In the genomic region with DNA sequence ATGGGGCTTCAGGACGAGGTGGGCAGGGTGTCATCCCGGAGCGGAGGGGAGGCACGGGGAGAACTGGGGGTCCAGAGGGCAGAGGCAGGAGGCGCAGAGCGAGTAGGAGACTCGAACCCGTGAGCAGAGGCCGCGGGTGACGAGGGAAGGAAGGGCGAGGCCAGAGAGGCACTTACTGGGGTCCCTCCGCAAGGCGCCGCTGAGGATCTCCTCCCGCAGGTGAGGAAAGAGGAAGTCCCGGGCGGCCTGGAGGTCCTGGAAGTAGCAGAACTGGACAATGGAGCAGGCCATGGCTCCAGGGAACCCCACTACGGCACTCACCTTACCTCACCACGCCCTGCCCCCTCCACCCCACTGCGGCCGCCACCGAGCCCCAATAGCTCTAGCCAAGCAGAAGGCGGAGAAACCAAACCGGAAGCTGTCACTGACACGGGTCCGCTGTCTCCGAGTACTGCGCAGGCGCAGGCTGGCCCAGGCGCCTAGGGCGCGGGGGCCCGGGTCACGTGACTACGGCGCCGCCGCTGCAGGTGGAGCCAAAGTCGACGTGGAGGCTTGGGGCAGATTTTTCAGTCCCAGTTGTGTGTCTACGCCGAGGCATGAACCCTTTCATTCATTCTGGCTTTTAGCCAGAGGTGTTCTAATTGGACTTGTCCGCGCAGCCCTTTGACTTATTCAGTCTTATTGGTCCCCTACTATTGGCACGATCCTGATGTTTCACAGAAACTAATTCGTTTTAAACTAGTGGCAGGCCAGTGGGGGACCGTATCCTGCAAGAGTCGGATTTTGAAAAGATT, we compare ENCODE assay signal across 1 cellular context.
TF ChIP-seq lines count a peak whose summit lies in the region.

A gene with protein sequence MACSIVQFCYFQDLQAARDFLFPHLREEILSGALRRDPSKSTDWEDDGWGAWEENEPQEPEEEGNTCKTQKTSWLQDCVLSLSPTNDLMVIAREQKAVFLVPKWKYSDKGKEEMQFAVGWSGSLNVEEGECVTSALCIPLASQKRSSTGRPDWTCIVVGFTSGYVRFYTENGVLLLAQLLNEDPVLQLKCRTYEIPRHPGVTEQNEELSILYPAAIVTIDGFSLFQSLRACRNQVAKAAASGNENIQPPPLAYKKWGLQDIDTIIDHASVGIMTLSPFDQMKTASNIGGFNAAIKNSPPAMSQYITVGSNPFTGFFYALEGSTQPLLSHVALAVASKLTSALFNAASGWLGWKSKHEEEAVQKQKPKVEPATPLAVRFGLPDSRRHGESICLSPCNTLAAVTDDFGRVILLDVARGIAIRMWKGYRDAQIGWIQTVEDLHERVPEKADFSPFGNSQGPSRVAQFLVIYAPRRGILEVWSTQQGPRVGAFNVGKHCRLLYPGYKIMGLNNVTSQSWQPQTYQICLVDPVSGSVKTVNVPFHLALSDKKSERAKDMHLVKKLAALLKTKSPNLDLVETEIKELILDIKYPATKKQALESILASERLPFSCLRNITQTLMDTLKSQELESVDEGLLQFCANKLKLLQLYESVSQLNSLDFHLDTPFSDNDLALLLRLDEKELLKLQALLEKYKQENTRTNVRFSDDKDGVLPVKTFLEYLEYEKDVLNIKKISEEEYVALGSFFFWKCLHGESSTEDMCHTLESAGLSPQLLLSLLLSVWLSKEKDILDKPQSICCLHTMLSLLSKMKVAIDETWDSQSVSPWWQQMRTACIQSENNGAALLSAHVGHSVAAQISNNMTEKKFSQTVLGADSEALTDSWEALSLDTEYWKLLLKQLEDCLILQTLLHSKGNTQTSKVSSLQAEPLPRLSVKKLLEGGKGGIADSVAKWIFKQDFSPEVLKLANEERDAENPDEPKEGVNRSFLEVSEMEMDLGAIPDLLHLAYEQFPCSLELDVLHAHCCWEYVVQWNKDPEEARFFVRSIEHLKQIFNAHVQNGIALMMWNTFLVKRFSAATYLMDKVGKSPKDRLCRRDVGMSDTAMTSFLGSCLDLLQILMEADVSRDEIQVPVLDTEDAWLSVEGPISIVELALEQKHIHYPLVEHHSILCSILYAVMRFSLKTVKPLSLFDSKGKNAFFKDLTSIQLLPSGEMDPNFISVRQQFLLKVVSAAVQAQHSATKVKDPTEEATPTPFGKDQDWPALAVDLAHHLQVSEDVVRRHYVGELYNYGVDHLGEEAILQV (N-terminal part only) (minus strand): TSS at position 407 of the 794 bp plus-strand sequence. CDS start 116 bp downstream, at position 291.

TF ChIP-seq in HepG2, 621 proteins besides CTCF, POLR2A, EP300 and RAD21 (continued from another document and continues in another):
- TF ChIP-seq, protein P1, sequence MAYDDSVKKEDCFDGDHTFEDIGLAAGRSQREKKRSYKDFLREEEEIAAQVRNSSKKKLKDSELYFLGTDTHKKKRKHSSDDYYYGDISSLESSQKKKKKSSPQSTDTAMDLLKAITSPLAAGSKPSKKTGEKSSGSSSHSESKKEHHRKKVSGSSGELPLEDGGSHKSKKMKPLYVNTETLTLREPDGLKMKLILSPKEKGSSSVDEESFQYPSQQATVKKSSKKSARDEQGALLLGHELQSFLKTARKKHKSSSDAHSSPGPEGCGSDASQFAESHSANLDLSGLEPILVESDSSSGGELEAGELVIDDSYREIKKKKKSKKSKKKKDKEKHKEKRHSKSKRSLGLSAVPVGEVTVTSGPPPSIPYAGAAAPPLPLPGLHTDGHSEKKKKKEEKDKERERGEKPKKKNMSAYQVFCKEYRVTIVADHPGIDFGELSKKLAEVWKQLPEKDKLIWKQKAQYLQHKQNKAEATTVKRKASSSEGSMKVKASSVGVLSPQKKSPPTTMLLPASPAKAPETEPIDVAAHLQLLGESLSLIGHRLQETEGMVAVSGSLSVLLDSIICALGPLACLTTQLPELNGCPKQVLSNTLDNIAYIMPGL (CRISPR knock-in tag; IDR thresholded peaks at IDR 0.05; ENCODE audit: borderline replicate concordance in 1 of 2, low read depth in 1 of 2) = peak; percentile 44 to 52; a peak in 3 of 4 replicates
- TF ChIP-seq PHF5A (CRISPR knock-in tag; IDR thresholded peaks at IDR 0.05; ENCODE audit: low read depth, unreplicated experiment) (no peak), CREM (IDR thresholded peaks at IDR 0.05) (no peak), CREM (CRISPR knock-in tag; IDR thresholded peaks at IDR 0.05) (no peak), NFYB (CRISPR knock-in tag; IDR thresholded peaks at IDR 0.05) (peak; percentile 52; the same call in 1 of the 2 replicates), ZNF251 (CRISPR knock-in tag; IDR thresholded peaks at IDR 0.05) (no peak), ZNF407 (CRISPR knock-in tag; IDR thresholded peaks at IDR 0.05; ENCODE audit: not compliant biosample characterization) (peak; percentile 35), GATA4 (IDR thresholded peaks at IDR 0.05; ENCODE audit: borderline replicate concordance, low read depth) (peak; percentile 28; the same call in 1 of the 2 replicates), KMT2B (CRISPR knock-in tag; IDR thresholded peaks at IDR 0.05) (peak; percentile 70), ZNF598 (CRISPR knock-in tag; IDR thresholded peaks at IDR 0.05; ENCODE audit: borderline replicate concordance) (peak; percentile 77; the same call in 1 of the 2 replicates), ELF3 (CRISPR knock-in tag; IDR thresholded peaks at IDR 0.05) (peak; percentile 52; the same call in 1 of the 2 replicates), MLXIP (CRISPR knock-in tag; IDR thresholded peaks at IDR 0.05; ENCODE audit: borderline replicate concordance) (0 out of 2 replicates have a peak, but pooled peaks have one; percentile 14), ZNF12 (CRISPR knock-in tag; IDR thresholded peaks at IDR 0.05) (peak; percentile 58; the same call in 1 of the 2 replicates), ZNF503 (CRISPR knock-in tag; IDR thresholded peaks at IDR 0.05) (0 out of 2 replicates have a peak, but pooled peaks have one; percentile 35)
- TF ChIP-seq, protein P2, sequence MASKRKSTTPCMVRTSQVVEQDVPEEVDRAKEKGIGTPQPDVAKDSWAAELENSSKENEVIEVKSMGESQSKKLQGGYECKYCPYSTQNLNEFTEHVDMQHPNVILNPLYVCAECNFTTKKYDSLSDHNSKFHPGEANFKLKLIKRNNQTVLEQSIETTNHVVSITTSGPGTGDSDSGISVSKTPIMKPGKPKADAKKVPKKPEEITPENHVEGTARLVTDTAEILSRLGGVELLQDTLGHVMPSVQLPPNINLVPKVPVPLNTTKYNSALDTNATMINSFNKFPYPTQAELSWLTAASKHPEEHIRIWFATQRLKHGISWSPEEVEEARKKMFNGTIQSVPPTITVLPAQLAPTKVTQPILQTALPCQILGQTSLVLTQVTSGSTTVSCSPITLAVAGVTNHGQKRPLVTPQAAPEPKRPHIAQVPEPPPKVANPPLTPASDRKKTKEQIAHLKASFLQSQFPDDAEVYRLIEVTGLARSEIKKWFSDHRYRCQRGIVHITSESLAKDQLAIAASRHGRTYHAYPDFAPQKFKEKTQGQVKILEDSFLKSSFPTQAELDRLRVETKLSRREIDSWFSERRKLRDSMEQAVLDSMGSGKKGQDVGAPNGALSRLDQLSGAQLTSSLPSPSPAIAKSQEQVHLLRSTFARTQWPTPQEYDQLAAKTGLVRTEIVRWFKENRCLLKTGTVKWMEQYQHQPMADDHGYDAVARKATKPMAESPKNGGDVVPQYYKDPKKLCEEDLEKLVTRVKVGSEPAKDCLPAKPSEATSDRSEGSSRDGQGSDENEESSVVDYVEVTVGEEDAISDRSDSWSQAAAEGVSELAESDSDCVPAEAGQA (IDR thresholded peaks at IDR 0.05; ENCODE audit: low read depth) = peak; percentile 59
- TF ChIP-seq, protein P2 (CRISPR knock-in tag; IDR thresholded peaks at IDR 0.05; ENCODE audit: borderline replicate concordance) = no peak; the same call in 1 of the 2 replicates
